Comparison of ENCODE assay signal across 18 cellular contexts in the genomic region with DNA sequence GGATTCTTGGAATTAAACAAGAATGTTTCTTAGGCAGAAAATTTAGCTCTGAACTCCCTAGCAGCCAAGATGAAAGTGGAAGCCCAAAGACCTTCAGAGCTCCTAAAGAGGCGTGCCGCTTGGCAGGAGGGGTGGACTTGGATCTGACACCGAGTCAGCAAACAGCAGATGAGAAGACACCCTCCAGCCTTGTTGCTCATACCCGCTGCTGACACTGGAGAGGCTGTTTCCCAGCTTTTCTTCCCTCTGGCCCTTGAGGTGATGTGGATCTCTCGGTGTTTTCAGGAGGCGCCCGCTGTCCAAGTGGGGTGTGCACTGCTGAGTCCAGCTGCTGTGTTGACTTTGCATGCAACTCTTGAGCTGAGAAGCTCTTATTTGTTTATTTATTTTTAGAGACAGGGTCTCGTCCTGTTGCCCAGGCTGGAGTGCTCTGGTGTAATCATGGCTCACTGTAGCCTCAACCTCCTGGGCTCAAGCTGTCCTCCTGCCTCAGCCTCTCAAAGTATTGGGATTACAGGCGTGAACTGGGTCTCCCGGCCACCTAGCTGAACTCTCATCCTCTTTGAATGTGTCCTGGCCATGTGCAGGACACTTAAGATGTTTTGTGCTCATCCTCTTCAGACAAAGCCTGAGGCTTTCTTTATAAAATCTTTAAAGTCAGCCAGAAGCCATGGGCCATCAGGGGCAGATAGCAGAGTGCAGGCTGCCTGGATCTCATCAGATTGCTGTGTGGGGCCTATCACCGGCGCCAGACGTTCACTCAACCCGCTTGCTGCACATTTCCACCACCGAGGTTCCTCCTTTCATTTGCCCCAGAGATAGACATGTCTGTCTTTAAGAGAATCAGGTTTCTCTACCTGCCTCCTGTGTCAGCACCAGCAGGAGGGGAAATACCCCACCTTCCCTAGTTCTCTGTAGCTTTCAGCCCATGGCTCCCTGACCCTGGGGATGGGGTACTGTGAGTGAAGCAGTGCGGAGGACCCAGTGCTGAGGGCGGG. TPM values are rescaled to one million over a fixed set of nuclear protein-coding genes. Genes with fewer than 3 reads are reported as not detected.
"Had no signal": no experiment of that assay in that cellular context is flagged by ENCODE, and none has a peak within 500 bp of the region (broad histone marks: within the 10 kb centered on the region; RNA-seq: fewer than 3 reads in every experiment).

No MANE protein-coding gene starts in this region.

- ATAC-seq: body of pancreas; effector memory CD8-positive, alpha-beta T cell; left lobe of liver; stimulated activated naive CD8-positive, alpha-beta T cell treated with anti-CD3 and anti-CD28 coated beads, Interleukin-15, amount 100 ng/mL, for 72 hours had no signal

- H3K9me3 Mint-ChIP-seq: activated naive CD4-positive, alpha-beta T cell treated with anti-CD3 and anti-CD28 coated beads, Interleukin-2, amount 50 U/mL, for 24 hours; activated T-cell treated with anti-CD3 and anti-CD28 coated beads, Interleukin-2, amount 50 U/mL, for 24 hours; dendritic cell treated with granulocyte-macrophage colony-stimulating factor and Interleukin-4, amounts not matched to agents 40 ng/mL and 50 ng/mL, for 4 days; effector memory CD8-positive, alpha-beta T cell; nephron; stimulated activated naive CD8-positive, alpha-beta T cell treated with anti-CD3 and anti-CD28 coated beads, Interleukin-15, amount 100 ng/mL, for 72 hours had no signal

- H3K4me3 Mint-ChIP-seq: activated naive CD4-positive, alpha-beta T cell treated with anti-CD3 and anti-CD28 coated beads, Interleukin-2, amount 50 U/mL, for 24 hours; activated T-cell treated with anti-CD3 and anti-CD28 coated beads, Interleukin-2, amount 50 U/mL, for 24 hours; dendritic cell treated with granulocyte-macrophage colony-stimulating factor and Interleukin-4, amounts not matched to agents 40 ng/mL and 50 ng/mL, for 4 days; effector memory CD8-positive, alpha-beta T cell; nephron; stimulated activated naive CD8-positive, alpha-beta T cell treated with anti-CD3 and anti-CD28 coated beads, Interleukin-15, amount 100 ng/mL, for 72 hours had no signal

- H3K27ac Mint-ChIP-seq: activated naive CD4-positive, alpha-beta T cell treated with anti-CD3 and anti-CD28 coated beads, Interleukin-2, amount 50 U/mL, for 24 hours; activated T-cell treated with anti-CD3 and anti-CD28 coated beads, Interleukin-2, amount 50 U/mL, for 24 hours; dendritic cell treated with granulocyte-macrophage colony-stimulating factor and Interleukin-4, amounts not matched to agents 40 ng/mL and 50 ng/mL, for 4 days; nephron; stimulated activated naive CD8-positive, alpha-beta T cell treated with anti-CD3 and anti-CD28 coated beads, Interleukin-15, amount 100 ng/mL, for 72 hours had no signal

- H3K4me3 ChIP-seq: body of pancreas, thoracic aorta had no signal

- H3K4me1 Mint-ChIP-seq: nephron had no signal

- FAIRE-seq: islet of Langerhans, urothelium cell line had no signal

- DNase-seq: activated CD4-positive, alpha-beta T cell treated with anti-CD3 and anti-CD28 coated beads, Interleukin-2, amount 50 U/mL, for 4 hours; activated effector memory CD4-positive, alpha-beta T cell treated with Interleukin-2 at 50 U/mL for 16 hours; activated T-cell treated with anti-CD3 and anti-CD28 coated beads, Interleukin-2, amount 50 U/mL, for 24 hours; body of pancreas; effector memory CD8-positive, alpha-beta T cell; foreskin melanocyte; stimulated activated CD4-positive, alpha-beta T cell treated with anti-CD3 and anti-CD28 coated beads, Interleukin-15, amount 100 ng/mL, for 24 hours; stimulated activated CD4-positive, alpha-beta T cell treated with anti-CD3 and anti-CD28 coated beads, Interleukin-4, amount 100 ng/mL, for 4 hours; stimulated activated naive CD8-positive, alpha-beta T cell treated with anti-CD3 and anti-CD28 coated beads, Interleukin-15, amount 100 ng/mL, for 72 hours; T-helper 1 cell had no signal

- H3K27ac ChIP-seq: body of pancreas, thoracic aorta had no signal

- H3K36me3 ChIP-seq: thoracic aorta had no signal

- H3K9me3 ChIP-seq: body of pancreas, thoracic aorta had no signal

- H3K36me3 Mint-ChIP-seq: activated naive CD4-positive, alpha-beta T cell treated with anti-CD3 and anti-CD28 coated beads, Interleukin-2, amount 50 U/mL, for 24 hours had no signal

- H3K27me3 ChIP-seq: body of pancreas had no signal

RNA-seq across cellular contexts. Expression of a gene that starts 21.7 kb away (rescaled TPM):
- total RNA-seq: osteocyte had no signal
